ENCODE assay signal across 10 cellular contexts in the genomic region with DNA sequence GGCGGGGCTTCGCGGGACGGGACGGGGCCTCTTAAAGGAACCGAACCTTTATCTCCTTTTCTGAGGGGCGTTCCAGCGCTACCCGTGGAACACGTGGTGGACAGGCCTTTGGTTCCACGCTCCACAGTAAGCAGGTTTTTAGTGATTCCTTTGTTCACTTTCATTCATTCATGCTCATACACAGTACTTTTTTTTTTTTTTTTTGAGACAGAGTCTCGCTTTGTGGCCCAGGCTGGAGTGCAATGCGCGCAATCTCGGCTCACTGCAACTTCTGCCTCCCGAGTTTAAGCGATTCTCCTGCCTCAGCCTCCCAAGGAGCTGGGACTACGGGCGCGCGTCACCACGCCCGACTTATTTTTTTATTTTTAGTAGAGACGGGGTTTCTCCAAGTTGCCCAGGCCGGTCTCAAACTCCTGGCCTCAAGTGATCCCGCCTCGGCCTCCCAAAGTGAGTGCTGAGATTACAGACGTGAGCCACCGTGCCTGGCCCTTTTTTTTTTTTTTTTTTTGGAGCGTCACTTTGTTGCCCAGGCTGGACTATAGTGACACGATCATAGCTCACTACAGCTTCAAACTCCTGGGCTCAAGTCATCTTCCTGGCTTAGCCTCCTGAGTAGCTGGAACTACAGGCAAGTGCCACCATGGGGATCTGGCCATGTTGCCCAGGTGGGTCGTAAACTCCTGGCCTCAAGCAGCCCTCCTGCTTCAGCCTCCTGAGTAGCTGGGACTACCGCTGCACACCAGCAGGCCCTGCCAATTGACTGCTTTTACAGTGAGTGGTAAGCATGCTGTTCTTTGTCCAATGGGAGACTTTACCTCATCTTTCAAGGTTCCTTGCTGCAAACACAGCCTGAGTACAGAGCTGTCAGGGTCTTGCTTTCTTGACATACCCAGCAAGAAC. TPM values are rescaled to one million over a fixed set of nuclear protein-coding genes. Genes with fewer than 3 reads are reported as not detected.
DNase-seq lines count a peak whose midpoint lies in the region; ATAC-seq and TF ChIP-seq lines count a peak whose summit lies in the region.
"Had no signal": no experiment of that assay in that cellular context is flagged by ENCODE, and none has a peak within 500 bp of the region (broad histone marks: within the 10 kb centered on the region; RNA-seq: fewer than 3 reads in every experiment).

No MANE protein-coding gene starts in this region.

- no peaks in the 10 kb centered on the region for H3K9me3 Mint-ChIP-seq in activated T-cell treated with anti-CD3 and anti-CD28 coated beads, Interleukin-2, amount 50 U/mL, for 4 hours

- peaks cover 31% of the 10 kb centered on the region for H3K4me1 Mint-ChIP-seq in activated T-cell treated with anti-CD3 and anti-CD28 coated beads, Interleukin-2, amount 50 U/mL, for 4 hours (ENCODE audit: low read depth)

- TF ChIP-seq CTCF in left lung (IDR thresholded peaks at IDR 0.05) (no peak), thyroid gland (IDR thresholded peaks at IDR 0.05) (peak in 1 of 6 experiments; percentile 12), GM13976 (IDR thresholded peaks at IDR 0.05; ENCODE audit: borderline replicate concordance, control extremely low read depth, extremely low read depth, insufficient read depth, missing control alignments) (no peak)

- peak overlapping the region; percentile 65 for H3K9ac ChIP-seq in adipocyte (ENCODE audit: low read length)

- H3K27ac ChIP-seq in left lung (peak overlapping the region in 1 of 2 donors; percentile 24), thyroid gland (peak overlapping the region in 1 of 3 donors; percentile 52)

- peak overlapping the region; percentile 86 for H3K4me3 Mint-ChIP-seq in activated T-cell treated with anti-CD3 and anti-CD28 coated beads, Interleukin-2, amount 50 U/mL, for 4 hours

- H3K36me3 ChIP-seq in adipocyte (ENCODE audit: control insufficient read depth, insufficient read depth, low read length, severe bottlenecking) (no peaks in the 10 kb centered on the region), left lung (no peaks in the 10 kb centered on the region), thyroid gland (no peaks in the 10 kb centered on the region)

- H3K36me3 Mint-ChIP-seq in activated T-cell treated with anti-CD3 and anti-CD28 coated beads, Interleukin-2, amount 50 U/mL, for 4 hours (ENCODE audit: insufficient read depth) = peaks cover 2% of the 10 kb centered on the region

- H3K27me3 ChIP-seq in adipocyte (replicated peaks; ENCODE audit: control insufficient read depth, insufficient read depth, low read length) = peaks cover 15% of the 10 kb centered on the region
- no peaks in the 10 kb centered on the region for H3K27me3 ChIP-seq in left lung
- H3K27me3 ChIP-seq in thyroid gland = no peaks in the 10 kb centered on the region

- no peaks in the 10 kb centered on the region for H3K27me3 Mint-ChIP-seq in activated T-cell treated with anti-CD3 and anti-CD28 coated beads, Interleukin-2, amount 50 U/mL, for 4 hours (ENCODE audit: low read depth)

- H3K4me3 ChIP-seq in adipocyte (ENCODE audit: low read length) (peak overlapping the region; percentile 94), left lung (peak overlapping the region; percentile 67 to 90), thyroid gland (replicated peaks in 1 of 3) (peak overlapping the region in 2 of 3 donors; percentile 19 to 49)

- intact Hi-C loops in left lung (cut with DNase I) (loop anchor here in 1 of 2 donors (10.0 kb wide), 1 partner anchor 123 kb away; no protein-coding TSS in a partner anchor), thyroid gland (cut with DNase I) (loop anchor here (5.0 kb wide), 1 partner anchor 115 kb away; a partner anchor contains a TSS)

- TF ChIP-seq POLR2A in thyroid gland (IDR thresholded peaks at IDR 0.05) = no peak

- ATAC-seq in activated T-cell treated with anti-CD3 and anti-CD28 coated beads, Interleukin-2, amount 50 U/mL, for 4 hours = no peak
- no peak for ATAC-seq in left lung

- in situ Hi-C loops in GM13976 (cut with MboI; ENCODE audit: low sequenced_read_pairs, unreplicated experiment) = no loop called here

- H3K4me1 ChIP-seq in adipocyte (ENCODE audit: control insufficient read depth, insufficient read depth, low read length) = peaks cover 9% of the 10 kb centered on the region
- H3K4me1 ChIP-seq in left lung = peaks cover 0 to 17% of the 10 kb centered on the region in 2 donors
- peaks cover 5 to 13% of the 10 kb centered on the region in 2 donors for H3K4me1 ChIP-seq in thyroid gland

- no peak for DNase-seq in activated T-cell treated with anti-CD3 and anti-CD28 coated beads, Interleukin-2, amount 50 U/mL, for 4 hours
- DNase-seq in activated T-cell treated with anti-CD3 and anti-CD28 coated beads, Interleukin-2, amount 50 U/mL, for 1 hour = no peak
- no peak for DNase-seq in adipocyte (ENCODE audit: low read depth)
- no peak for DNase-seq in left lung
- no peak for DNase-seq in thyroid gland
- DNase-seq in NCI-H2171 (lab: John Stamatoyannopoulos, UW) = no peak
- no peak for DNase-seq in COLO668 (lab: John Stamatoyannopoulos, UW; ENCODE audit: unreplicated experiment)
- DNase-seq in GM13976 (ENCODE audit: low spot score) = no peak

- WGBS in thyroid gland, 2 donors = 50% methylated on average over 31 to 33 of the region's 33 CpGs

- H3K9me3 ChIP-seq in adipocyte (ENCODE audit: control insufficient read depth, low read length) = no peaks in the 10 kb centered on the region
- H3K9me3 ChIP-seq in left lung = no peaks in the 10 kb centered on the region
- H3K9me3 ChIP-seq in thyroid gland = no peaks in the 10 kb centered on the region

RNA-seq across cellular contexts. Expression of a gene that starts 0.5 kb away (rescaled TPM):
- total RNA-seq in activated T-cell treated with anti-CD3 and anti-CD28 coated beads, Interleukin-2, amount 50 U/mL, for 4 hours = 10 to 100 TPM; 40.7 to 52.2 (median 48.5) TPM
- total RNA-seq in left lung (10 to 100 TPM in 1 of 2 donors, 1 to 10 TPM in 1; 9.6 to 12.0 TPM), thyroid gland (under 1 TPM in 1 of 4 donors, not detected in 3; 0.56 TPM)

RNA-seq across cellular contexts. Expression of a gene that starts 20.8 kb away (rescaled TPM):
- total RNA-seq in activated T-cell treated with anti-CD3 and anti-CD28 coated beads, Interleukin-2, amount 50 U/mL, for 4 hours = 1 to 10 TPM; 6.1 to 7.6 (median 6.9) TPM
- under 1 TPM; 0.15 to 0.42 TPM for total RNA-seq in left lung
- total RNA-seq in thyroid gland = not detected

RNA-seq across cellular contexts. Expression of a gene that starts 21.8 kb away (rescaled TPM):
- 1 to 10 TPM in 1 of 3 donors, under 1 TPM in 2; 0.68 to 1.3 (median 0.84) TPM for total RNA-seq in activated T-cell treated with anti-CD3 and anti-CD28 coated beads, Interleukin-2, amount 50 U/mL, for 4 hours
- total RNA-seq in left lung (1 to 10 TPM in 1 of 2 donors, under 1 TPM in 1; 0.99 to 2.0 TPM), thyroid gland (under 1 TPM; 0.22 to 0.75 (median 0.40) TPM)
- total RNA-seq: LHCN-M2 had no signal

RNA-seq across cellular contexts. Expression of a gene that starts 32.6 kb away (rescaled TPM):
- total RNA-seq in activated T-cell treated with anti-CD3 and anti-CD28 coated beads, Interleukin-2, amount 50 U/mL, for 4 hours = 1 to 10 TPM; 3.9 to 5.6 (median 5.0) TPM
- not detected for total RNA-seq in left lung
- total RNA-seq in thyroid gland = not detected
- total RNA-seq: Daoy, LHCN-M2 had no signal

Comparison
In these comparisons a context has a peak if more than half of its experiments do, and no peak if none do; other contexts are left out.
1. H3K4me3 ChIP-seq: peak in every context shown above with its lines; median percentile 94 in adipocyte; 78 in left lung; 34 in thyroid gland.
2. RNA of a gene that starts 0.5 kb away (total RNA-seq): 40.7 to 52.2 TPM in activated T-cell treated with anti-CD3 and anti-CD28 coated beads, Interleukin-2, amount 50 U/mL, for 4 hours and 9.6 to 12.0 TPM in left lung; 0.56 TPM in thyroid gland; every median in the first group is over 4 times any median in the second.
3. RNA of a gene that starts 20.8 kb away (total RNA-seq): 6.1 to 7.6 TPM in activated T-cell treated with anti-CD3 and anti-CD28 coated beads, Interleukin-2, amount 50 U/mL, for 4 hours; 0.15 to 0.42 TPM in left lung and not detected in thyroid gland; every median in the first group is over 4 times any median in the second.